In genomic region chr6:36769161-36769675, GRCh38 we compare ENCODE assay signal across 10 cellular contexts.
DNase-seq lines count a peak whose midpoint lies in the region; ATAC-seq and TF ChIP-seq lines count a peak whose summit lies in the region.
"Had no signal": no experiment of that assay in that cellular context is flagged by ENCODE, and none has a peak within 500 bp of the region (broad histone marks: within the 10 kb centered on the region; RNA-seq: fewer than 3 reads in every experiment).

No MANE protein-coding gene starts in this region.

- no peak for DNase-seq in activated naive CD4-positive, alpha-beta T cell treated with Interleukin-2 at 50 U/mL for 16 hours
- DNase-seq in activated CD4-positive, alpha-beta memory T cell treated with anti-CD3 and anti-CD28 coated beads, Interleukin-2, amount 10 ng/mL, durations not matched to agents 7 days and 5 days = no peak
- peak in 1 of 2 donors; percentile 37 for DNase-seq in heart right ventricle
- no peak for DNase-seq in uterus
- DNase-seq in NCI-H345 treated with DMSO at 0.1 percent for 48 hours (lab: John Stamatoyannopoulos, UW; ENCODE audit: unreplicated experiment) = no peak
- DNase-seq in DMS53 (lab: John Stamatoyannopoulos, UW) = no peak
- DNase-seq: DMS153, transverse colon had no signal

- ATAC-seq in heart right ventricle (peak in 7 of 8 donors; percentile 11 to 70 (median 48)), HG03095 (IDR thresholded peaks at IDR 0.05; ENCODE audit: unreplicated experiment) (no peak)

- CTCF ChIA-PET in activated CD4-positive, alpha-beta memory T cell treated with anti-CD3 and anti-CD28 coated beads, Interleukin-2, amount 10 ng/mL, durations not matched to agents 7 days and 5 days (lab: Charles Lee) = interaction anchor here (1.0 to 12.1 kb wide), 15 partner anchors 10 to 440 kb away, joined by 3 to 327 read pairs (median 4); partner anchors contain the start of genes MTCH1 and PPIL1

- peak overlapping the region; percentile 6 to 86 (median 69) for H3K27ac ChIP-seq in heart right ventricle
- H3K27ac ChIP-seq in uterus = peak overlapping the region; percentile 47 to 56

- no peaks in the 10 kb centered on the region for H3K9me3 Mint-ChIP-seq in activated naive CD4-positive, alpha-beta T cell treated with anti-CD3 and anti-CD28 coated beads, Interleukin-2, amount 50 U/mL, for 24 hours
- H3K9me3 Mint-ChIP-seq in activated CD4-positive, alpha-beta memory T cell treated with anti-CD3 and anti-CD28 coated beads, Interleukin-2, amount 10 ng/mL, durations not matched to agents 7 days and 5 days = no peaks in the 10 kb centered on the region

- TF ChIP-seq CTCF in heart right ventricle (IDR thresholded peaks at IDR 0.05) = no peak
- TF ChIP-seq CTCF in uterus (IDR thresholded peaks at IDR 0.05) = no peak

- no peaks in the 10 kb centered on the region for H3K36me3 Mint-ChIP-seq in activated naive CD4-positive, alpha-beta T cell treated with anti-CD3 and anti-CD28 coated beads, Interleukin-2, amount 50 U/mL, for 24 hours
- H3K36me3 Mint-ChIP-seq in activated CD4-positive, alpha-beta memory T cell treated with anti-CD3 and anti-CD28 coated beads, Interleukin-2, amount 10 ng/mL, durations not matched to agents 7 days and 5 days (ENCODE audit: low read depth) = no peaks in the 10 kb centered on the region

- H3K27me3 ChIP-seq in heart right ventricle (no peaks in the 10 kb centered on the region), uterus (no peaks in the 10 kb centered on the region)
- H3K27me3 ChIP-seq: transverse colon had no signal

- peak overlapping the region; percentile 93 for H3K27ac Mint-ChIP-seq in activated naive CD4-positive, alpha-beta T cell treated with anti-CD3 and anti-CD28 coated beads, Interleukin-2, amount 50 U/mL, for 24 hours
- H3K27ac Mint-ChIP-seq in activated CD4-positive, alpha-beta memory T cell treated with anti-CD3 and anti-CD28 coated beads, Interleukin-2, amount 10 ng/mL, durations not matched to agents 7 days and 5 days = peak overlapping the region; percentile 83

- H3K4me3 Mint-ChIP-seq in activated naive CD4-positive, alpha-beta T cell treated with anti-CD3 and anti-CD28 coated beads, Interleukin-2, amount 50 U/mL, for 24 hours = peak overlapping the region; percentile 36
- H3K4me3 Mint-ChIP-seq in activated CD4-positive, alpha-beta memory T cell treated with anti-CD3 and anti-CD28 coated beads, Interleukin-2, amount 10 ng/mL, durations not matched to agents 7 days and 5 days = peak overlapping the region; percentile 52

- no peaks in the 10 kb centered on the region for H3K27me3 Mint-ChIP-seq in activated naive CD4-positive, alpha-beta T cell treated with anti-CD3 and anti-CD28 coated beads, Interleukin-2, amount 50 U/mL, for 24 hours
- no peaks in the 10 kb centered on the region for H3K27me3 Mint-ChIP-seq in activated CD4-positive, alpha-beta memory T cell treated with anti-CD3 and anti-CD28 coated beads, Interleukin-2, amount 10 ng/mL, durations not matched to agents 7 days and 5 days

- no peaks in the 10 kb centered on the region for H3K9me3 ChIP-seq in heart right ventricle
- no peaks in the 10 kb centered on the region for H3K9me3 ChIP-seq in uterus
- H3K9me3 ChIP-seq: transverse colon had no signal

- H3K4me1 Mint-ChIP-seq in activated naive CD4-positive, alpha-beta T cell treated with anti-CD3 and anti-CD28 coated beads, Interleukin-2, amount 50 U/mL, for 24 hours = peaks cover 51% of the 10 kb centered on the region
- H3K4me1 Mint-ChIP-seq in activated CD4-positive, alpha-beta memory T cell treated with anti-CD3 and anti-CD28 coated beads, Interleukin-2, amount 10 ng/mL, durations not matched to agents 7 days and 5 days = peaks cover 48% of the 10 kb centered on the region

- H3K36me3 ChIP-seq in heart right ventricle (no peaks in the 10 kb centered on the region), uterus (no peaks in the 10 kb centered on the region)
- H3K36me3 ChIP-seq: transverse colon had no signal

- WGBS in heart right ventricle, 2 donors = 41 to 54% methylated on average over 7 of the region's 7 CpGs

- POLR2A ChIA-PET in activated CD4-positive, alpha-beta memory T cell treated with anti-CD3 and anti-CD28 coated beads, Interleukin-2, amount 10 ng/mL, durations not matched to agents 7 days and 5 days (lab: Charles Lee) = interaction anchor here (0.7 to 8.5 kb wide), 12 partner anchors 10 to 395 kb away, joined by 3 to 83 read pairs (median 4); partner anchors contain the start of genes MTCH1 and PPIL1

- no peak for TF ChIP-seq POLR2A in uterus (IDR thresholded peaks at IDR 0.05)

- intact Hi-C loops in heart right ventricle (cut with DNase I) (loop anchor here (2.0 to 10.0 kb wide), 8 partner anchors 80 to 446 kb away; partner anchors contain the start of gene MTCH1 (in 1 of the 10)), uterus (cut with DNase I; ENCODE audit: low total_unique reads) (loop anchor here (10.0 kb wide), 1 partner anchor 246 kb away; no protein-coding TSS in a partner anchor)

- peaks cover 12 to 45% (median 41%) of the 10 kb centered on the region in 9 donors for H3K4me1 ChIP-seq in heart right ventricle
- peaks cover 4 to 11% of the 10 kb centered on the region in 2 donors for H3K4me1 ChIP-seq in uterus

- H3K4me3 ChIP-seq in heart right ventricle (no peak overlapping the region), uterus (no peak overlapping the region)
- H3K4me3 ChIP-seq: transverse colon had no signal
